In genomic region chr10:102403115-102403514, GRCh38 we compare ENCODE assay signal across 7 cellular contexts. TPM values are rescaled to one million over a fixed set of nuclear protein-coding genes. Genes with fewer than 3 reads are reported as not detected.
"Had no signal": no experiment of that assay in that cellular context is flagged by ENCODE, and none has a peak within 500 bp of the region (broad histone marks: within the 10 kb centered on the region; RNA-seq: fewer than 3 reads in every experiment).

No MANE protein-coding gene starts in this region.

- H3K4me3 ChIP-seq: colonic mucosa, gastrocnemius medialis, left ventricle myocardium inferior, pancreas, upper lobe of left lung had no signal

- H3K9me3 ChIP-seq: colonic mucosa, gastrocnemius medialis, left ventricle myocardium inferior, pancreas, upper lobe of left lung had no signal

- H3K27me3 ChIP-seq: colonic mucosa, pancreas had no signal

- DNase-seq: effector memory CD4-positive, alpha-beta T cell had no signal

- H3K4me1 ChIP-seq: colonic mucosa had no signal

- H3K27ac ChIP-seq: colonic mucosa, gastrocnemius medialis, left ventricle myocardium inferior, pancreas, upper lobe of left lung had no signal

- H3K36me3 ChIP-seq: pancreas had no signal

RNA-seq across cellular contexts. Expression of gene C10orf95, which starts 48.2 kb away (rescaled TPM):
- total RNA-seq: cardiac septum, gastrocnemius medialis, left ventricle myocardium inferior had no signal
